Comparison of ENCODE assay signal across 1 cellular context in the genomic region with DNA sequence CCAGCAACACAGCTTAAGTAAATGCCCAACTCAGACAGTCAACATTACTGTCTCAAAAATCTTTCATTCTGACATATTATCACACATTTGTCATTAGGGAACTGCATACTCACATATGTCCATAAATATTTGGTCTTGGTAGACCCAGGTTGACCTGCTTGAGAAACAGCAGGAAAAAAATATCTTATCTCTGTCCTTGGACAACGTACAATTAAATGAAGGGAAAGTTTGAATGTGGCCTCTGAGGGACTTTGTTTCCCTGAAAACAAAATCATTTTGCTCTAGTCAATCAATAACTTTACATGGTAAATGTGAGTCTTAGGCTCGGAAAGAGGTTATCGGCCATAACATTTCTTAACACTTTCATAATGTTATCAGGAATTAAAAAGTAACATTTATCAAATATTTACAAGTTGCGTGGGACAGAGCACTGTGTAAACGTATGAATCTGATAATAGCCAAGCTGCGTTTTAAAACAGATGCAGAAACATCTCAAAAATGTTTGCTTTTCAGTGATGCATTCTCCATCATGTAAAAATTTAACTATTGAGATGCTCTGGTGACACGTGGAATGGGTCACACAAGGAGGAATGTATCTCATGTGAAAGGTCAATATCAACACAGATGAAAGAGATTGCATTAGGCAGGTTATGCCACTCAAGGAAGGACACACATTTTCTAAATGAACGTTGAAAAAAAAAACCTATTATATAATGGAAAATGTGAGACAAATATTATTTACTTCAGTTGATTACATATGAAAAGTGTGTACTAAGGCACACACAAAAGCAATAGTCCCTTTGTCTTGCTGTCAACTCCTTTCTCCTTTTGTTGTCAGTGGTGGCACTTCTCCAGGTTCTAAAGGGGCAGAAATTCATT.
TF ChIP-seq lines count a peak whose summit lies in the region.

No MANE protein-coding gene starts in this region.

TF ChIP-seq in HepG2, 621 proteins besides CTCF, POLR2A, EP300 and RAD21 (continued from another document and continues in another):
- TF ChIP-seq, protein P1, sequence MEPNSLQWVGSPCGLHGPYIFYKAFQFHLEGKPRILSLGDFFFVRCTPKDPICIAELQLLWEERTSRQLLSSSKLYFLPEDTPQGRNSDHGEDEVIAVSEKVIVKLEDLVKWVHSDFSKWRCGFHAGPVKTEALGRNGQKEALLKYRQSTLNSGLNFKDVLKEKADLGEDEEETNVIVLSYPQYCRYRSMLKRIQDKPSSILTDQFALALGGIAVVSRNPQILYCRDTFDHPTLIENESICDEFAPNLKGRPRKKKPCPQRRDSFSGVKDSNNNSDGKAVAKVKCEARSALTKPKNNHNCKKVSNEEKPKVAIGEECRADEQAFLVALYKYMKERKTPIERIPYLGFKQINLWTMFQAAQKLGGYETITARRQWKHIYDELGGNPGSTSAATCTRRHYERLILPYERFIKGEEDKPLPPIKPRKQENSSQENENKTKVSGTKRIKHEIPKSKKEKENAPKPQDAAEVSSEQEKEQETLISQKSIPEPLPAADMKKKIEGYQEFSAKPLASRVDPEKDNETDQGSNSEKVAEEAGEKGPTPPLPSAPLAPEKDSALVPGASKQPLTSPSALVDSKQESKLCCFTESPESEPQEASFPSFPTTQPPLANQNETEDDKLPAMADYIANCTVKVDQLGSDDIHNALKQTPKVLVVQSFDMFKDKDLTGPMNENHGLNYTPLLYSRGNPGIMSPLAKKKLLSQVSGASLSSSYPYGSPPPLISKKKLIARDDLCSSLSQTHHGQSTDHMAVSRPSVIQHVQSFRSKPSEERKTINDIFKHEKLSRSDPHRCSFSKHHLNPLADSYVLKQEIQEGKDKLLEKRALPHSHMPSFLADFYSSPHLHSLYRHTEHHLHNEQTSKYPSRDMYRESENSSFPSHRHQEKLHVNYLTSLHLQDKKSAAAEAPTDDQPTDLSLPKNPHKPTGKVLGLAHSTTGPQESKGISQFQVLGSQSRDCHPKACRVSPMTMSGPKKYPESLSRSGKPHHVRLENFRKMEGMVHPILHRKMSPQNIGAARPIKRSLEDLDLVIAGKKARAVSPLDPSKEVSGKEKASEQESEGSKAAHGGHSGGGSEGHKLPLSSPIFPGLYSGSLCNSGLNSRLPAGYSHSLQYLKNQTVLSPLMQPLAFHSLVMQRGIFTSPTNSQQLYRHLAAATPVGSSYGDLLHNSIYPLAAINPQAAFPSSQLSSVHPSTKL (CRISPR knock-in tag; IDR thresholded peaks at IDR 0.05) = peak; percentile 98
- TF ChIP-seq, protein P2, sequence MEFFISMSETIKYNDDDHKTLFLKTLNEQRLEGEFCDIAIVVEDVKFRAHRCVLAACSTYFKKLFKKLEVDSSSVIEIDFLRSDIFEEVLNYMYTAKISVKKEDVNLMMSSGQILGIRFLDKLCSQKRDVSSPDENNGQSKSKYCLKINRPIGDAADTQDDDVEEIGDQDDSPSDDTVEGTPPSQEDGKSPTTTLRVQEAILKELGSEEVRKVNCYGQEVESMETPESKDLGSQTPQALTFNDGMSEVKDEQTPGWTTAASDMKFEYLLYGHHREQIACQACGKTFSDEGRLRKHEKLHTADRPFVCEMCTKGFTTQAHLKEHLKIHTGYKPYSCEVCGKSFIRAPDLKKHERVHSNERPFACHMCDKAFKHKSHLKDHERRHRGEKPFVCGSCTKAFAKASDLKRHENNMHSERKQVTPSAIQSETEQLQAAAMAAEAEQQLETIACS (CRISPR knock-in tag; IDR thresholded peaks at IDR 0.05) = no peak
- TF ChIP-seq, protein P3, sequence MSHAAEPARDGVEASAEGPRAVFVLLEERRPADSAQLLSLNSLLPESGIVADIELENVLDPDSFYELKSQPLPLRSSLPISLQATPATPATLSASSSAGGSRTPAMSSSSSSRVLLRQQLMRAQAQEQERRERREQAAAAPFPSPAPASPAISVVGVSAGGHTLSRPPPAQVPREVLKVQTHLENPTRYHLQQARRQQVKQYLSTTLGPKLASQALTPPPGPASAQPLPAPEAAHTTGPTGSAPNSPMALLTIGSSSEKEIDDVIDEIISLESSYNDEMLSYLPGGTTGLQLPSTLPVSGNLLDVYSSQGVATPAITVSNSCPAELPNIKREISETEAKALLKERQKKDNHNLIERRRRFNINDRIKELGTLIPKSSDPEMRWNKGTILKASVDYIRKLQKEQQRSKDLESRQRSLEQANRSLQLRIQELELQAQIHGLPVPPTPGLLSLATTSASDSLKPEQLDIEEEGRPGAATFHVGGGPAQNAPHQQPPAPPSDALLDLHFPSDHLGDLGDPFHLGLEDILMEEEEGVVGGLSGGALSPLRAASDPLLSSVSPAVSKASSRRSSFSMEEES (CRISPR knock-in tag; IDR thresholded peaks at IDR 0.05) = peak; percentile 85
- TF ChIP-seq RFX1 (IDR thresholded peaks at IDR 0.05) (no peak), KMT2B (CRISPR knock-in tag; IDR thresholded peaks at IDR 0.05) (no peak), ZNF225 (CRISPR knock-in tag; IDR thresholded peaks at IDR 0.05) (no peak), DPF2 (CRISPR knock-in tag; IDR thresholded peaks at IDR 0.05; ENCODE audit: borderline replicate concordance, low read depth) (peak; percentile 37; the same call in 1 of the 2 replicates), FOXC1 (CRISPR knock-in tag; IDR thresholded peaks at IDR 0.05; ENCODE audit: borderline replicate concordance) (no peak), ZBTB38 (CRISPR knock-in tag; IDR thresholded peaks at IDR 0.05) (no peak), TARDBP (CRISPR knock-in tag; IDR thresholded peaks at IDR 0.05) (peak; percentile 88; the same call in 1 of the 2 replicates), ZBTB1 (CRISPR knock-in tag; IDR thresholded peaks at IDR 0.05; ENCODE audit: borderline replicate concordance) (no peak), CBX5 (CRISPR knock-in tag; IDR thresholded peaks at IDR 0.05; ENCODE audit: borderline replicate concordance) (no peak), NFIB (CRISPR knock-in tag; IDR thresholded peaks at IDR 0.05; ENCODE audit: borderline replicate concordance) (no peak), ZBTB42 (CRISPR knock-in tag; IDR thresholded peaks at IDR 0.05) (no peak), ZNF350 (CRISPR knock-in tag; IDR thresholded peaks at IDR 0.05; ENCODE audit: borderline replicate concordance, low read depth) (no peak), TCF7L2 (IDR thresholded peaks at IDR 0.05; ENCODE audit: low read depth, low read length) (peak; percentile 93), HDAC2 (CRISPR knock-in tag; IDR thresholded peaks at IDR 0.05) (peak; percentile 90), MATR3 (CRISPR knock-in tag; IDR thresholded peaks at IDR 0.05) (no peak), RBAK (CRISPR knock-in tag; IDR thresholded peaks at IDR 0.05) (no peak; the same call in 1 of the 2 replicates), ZNF264 (CRISPR knock-in tag; IDR thresholded peaks at IDR 0.05) (peak; percentile 79; the same call in 1 of the 2 replicates), ATAD3A (CRISPR knock-in tag; IDR thresholded peaks at IDR 0.05) (no peak)
- TF ChIP-seq, protein P4, sequence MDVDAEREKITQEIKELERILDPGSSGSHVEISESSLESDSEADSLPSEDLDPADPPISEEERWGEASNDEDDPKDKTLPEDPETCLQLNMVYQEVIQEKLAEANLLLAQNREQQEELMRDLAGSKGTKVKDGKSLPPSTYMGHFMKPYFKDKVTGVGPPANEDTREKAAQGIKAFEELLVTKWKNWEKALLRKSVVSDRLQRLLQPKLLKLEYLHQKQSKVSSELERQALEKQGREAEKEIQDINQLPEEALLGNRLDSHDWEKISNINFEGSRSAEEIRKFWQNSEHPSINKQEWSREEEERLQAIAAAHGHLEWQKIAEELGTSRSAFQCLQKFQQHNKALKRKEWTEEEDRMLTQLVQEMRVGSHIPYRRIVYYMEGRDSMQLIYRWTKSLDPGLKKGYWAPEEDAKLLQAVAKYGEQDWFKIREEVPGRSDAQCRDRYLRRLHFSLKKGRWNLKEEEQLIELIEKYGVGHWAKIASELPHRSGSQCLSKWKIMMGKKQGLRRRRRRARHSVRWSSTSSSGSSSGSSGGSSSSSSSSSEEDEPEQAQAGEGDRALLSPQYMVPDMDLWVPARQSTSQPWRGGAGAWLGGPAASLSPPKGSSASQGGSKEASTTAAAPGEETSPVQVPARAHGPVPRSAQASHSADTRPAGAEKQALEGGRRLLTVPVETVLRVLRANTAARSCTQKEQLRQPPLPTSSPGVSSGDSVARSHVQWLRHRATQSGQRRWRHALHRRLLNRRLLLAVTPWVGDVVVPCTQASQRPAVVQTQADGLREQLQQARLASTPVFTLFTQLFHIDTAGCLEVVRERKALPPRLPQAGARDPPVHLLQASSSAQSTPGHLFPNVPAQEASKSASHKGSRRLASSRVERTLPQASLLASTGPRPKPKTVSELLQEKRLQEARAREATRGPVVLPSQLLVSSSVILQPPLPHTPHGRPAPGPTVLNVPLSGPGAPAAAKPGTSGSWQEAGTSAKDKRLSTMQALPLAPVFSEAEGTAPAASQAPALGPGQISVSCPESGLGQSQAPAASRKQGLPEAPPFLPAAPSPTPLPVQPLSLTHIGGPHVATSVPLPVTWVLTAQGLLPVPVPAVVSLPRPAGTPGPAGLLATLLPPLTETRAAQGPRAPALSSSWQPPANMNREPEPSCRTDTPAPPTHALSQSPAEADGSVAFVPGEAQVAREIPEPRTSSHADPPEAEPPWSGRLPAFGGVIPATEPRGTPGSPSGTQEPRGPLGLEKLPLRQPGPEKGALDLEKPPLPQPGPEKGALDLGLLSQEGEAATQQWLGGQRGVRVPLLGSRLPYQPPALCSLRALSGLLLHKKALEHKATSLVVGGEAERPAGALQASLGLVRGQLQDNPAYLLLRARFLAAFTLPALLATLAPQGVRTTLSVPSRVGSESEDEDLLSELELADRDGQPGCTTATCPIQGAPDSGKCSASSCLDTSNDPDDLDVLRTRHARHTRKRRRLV (CRISPR knock-in tag; IDR thresholded peaks at IDR 0.05) = peak; percentile 24; the same call in 1 of the 2 replicates
- TF ChIP-seq, protein P5, sequence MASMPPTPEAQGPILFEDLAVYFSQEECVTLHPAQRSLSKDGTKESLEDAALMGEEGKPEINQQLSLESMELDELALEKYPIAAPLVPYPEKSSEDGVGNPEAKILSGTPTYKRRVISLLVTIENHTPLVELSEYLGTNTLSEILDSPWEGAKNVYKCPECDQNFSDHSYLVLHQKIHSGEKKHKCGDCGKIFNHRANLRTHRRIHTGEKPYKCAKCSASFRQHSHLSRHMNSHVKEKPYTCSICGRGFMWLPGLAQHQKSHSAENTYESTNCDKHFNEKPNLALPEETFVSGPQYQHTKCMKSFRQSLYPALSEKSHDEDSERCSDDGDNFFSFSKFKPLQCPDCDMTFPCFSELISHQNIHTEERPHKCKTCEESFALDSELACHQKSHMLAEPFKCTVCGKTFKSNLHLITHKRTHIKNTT (CRISPR knock-in tag; IDR thresholded peaks at IDR 0.05) = no peak
- TF ChIP-seq, protein P6, sequence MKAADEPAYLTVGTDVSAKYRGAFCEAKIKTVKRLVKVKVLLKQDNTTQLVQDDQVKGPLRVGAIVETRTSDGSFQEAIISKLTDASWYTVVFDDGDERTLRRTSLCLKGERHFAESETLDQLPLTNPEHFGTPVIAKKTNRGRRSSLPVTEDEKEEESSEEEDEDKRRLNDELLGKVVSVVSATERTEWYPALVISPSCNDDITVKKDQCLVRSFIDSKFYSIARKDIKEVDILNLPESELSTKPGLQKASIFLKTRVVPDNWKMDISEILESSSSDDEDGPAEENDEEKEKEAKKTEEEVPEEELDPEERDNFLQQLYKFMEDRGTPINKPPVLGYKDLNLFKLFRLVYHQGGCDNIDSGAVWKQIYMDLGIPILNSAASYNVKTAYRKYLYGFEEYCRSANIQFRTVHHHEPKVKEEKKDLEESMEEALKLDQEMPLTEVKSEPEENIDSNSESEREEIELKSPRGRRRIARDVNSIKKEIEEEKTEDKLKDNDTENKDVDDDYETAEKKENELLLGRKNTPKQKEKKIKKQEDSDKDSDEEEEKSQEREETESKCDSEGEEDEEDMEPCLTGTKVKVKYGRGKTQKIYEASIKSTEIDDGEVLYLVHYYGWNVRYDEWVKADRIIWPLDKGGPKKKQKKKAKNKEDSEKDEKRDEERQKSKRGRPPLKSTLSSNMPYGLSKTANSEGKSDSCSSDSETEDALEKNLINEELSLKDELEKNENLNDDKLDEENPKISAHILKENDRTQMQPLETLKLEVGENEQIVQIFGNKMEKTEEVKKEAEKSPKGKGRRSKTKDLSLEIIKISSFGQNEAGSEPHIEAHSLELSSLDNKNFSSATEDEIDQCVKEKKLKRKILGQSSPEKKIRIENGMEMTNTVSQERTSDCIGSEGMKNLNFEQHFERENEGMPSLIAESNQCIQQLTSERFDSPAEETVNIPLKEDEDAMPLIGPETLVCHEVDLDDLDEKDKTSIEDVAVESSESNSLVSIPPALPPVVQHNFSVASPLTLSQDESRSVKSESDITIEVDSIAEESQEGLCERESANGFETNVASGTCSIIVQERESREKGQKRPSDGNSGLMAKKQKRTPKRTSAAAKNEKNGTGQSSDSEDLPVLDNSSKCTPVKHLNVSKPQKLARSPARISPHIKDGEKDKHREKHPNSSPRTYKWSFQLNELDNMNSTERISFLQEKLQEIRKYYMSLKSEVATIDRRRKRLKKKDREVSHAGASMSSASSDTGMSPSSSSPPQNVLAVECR (CRISPR knock-in tag; IDR thresholded peaks at IDR 0.05; ENCODE audit: borderline replicate concordance) = no peak
- TF ChIP-seq, protein P7, sequence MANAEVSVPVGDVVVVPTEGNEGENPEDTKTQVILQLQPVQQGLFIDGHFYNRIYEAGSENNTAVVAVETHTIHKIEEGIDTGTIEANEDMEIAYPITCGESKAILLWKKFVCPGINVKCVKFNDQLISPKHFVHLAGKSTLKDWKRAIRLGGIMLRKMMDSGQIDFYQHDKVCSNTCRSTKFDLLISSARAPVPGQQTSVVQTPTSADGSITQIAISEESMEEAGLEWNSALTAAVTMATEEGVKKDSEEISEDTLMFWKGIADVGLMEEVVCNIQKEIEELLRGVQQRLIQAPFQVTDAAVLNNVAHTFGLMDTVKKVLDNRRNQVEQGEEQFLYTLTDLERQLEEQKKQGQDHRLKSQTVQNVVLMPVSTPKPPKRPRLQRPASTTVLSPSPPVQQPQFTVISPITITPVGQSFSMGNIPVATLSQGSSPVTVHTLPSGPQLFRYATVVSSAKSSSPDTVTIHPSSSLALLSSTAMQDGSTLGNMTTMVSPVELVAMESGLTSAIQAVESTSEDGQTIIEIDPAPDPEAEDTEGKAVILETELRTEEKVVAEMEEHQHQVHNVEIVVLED (CRISPR knock-in tag; IDR thresholded peaks at IDR 0.05; ENCODE audit: borderline replicate concordance) = peak; percentile 19; the same call in 1 of the 2 replicates
- TF ChIP-seq, protein P8, sequence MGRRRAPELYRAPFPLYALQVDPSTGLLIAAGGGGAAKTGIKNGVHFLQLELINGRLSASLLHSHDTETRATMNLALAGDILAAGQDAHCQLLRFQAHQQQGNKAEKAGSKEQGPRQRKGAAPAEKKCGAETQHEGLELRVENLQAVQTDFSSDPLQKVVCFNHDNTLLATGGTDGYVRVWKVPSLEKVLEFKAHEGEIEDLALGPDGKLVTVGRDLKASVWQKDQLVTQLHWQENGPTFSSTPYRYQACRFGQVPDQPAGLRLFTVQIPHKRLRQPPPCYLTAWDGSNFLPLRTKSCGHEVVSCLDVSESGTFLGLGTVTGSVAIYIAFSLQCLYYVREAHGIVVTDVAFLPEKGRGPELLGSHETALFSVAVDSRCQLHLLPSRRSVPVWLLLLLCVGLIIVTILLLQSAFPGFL (CRISPR knock-in tag; IDR thresholded peaks at IDR 0.05) = no peak
